Comparison of ENCODE assay signal across 13 cellular contexts in the genomic region with DNA sequence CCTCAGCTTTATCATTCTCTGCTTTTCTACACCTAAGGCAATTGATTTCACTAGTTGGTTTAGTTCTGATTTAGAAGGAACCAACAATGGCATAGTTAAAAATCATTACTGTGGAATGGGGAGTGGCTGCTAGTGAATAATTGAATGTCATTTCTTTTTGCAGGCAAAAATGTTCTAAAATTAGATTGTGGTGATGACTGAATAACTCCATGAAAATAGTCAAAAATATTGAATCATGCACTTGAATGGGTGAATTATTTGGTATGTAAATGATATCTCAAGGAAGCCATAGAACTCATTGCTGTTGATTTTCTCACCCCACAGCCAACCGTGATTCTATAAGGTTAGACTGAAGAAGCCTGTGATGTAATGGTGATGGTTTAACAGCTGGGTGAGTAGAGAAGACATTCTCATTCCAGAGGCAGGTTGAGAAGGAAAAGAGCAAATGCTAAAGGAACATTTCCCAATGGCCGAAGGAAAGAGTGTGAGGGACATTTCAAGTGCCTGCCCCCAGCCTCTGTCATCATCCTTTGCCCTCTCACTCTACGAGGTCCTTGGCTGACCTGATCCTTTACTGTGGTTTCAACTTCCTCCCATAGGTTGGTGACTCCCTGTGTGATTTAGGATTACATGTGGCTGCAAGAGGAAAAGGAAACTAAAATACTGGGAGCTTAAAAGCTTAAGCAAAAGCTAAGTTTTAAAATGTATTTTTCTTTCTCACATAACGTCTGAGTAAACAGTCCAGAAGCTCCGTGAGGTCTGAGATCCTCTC. TPM values are rescaled to one million over a fixed set of nuclear protein-coding genes. Genes with fewer than 3 reads are reported as not detected.
DNase-seq lines count a peak whose midpoint lies in the region; ATAC-seq and TF ChIP-seq lines count a peak whose summit lies in the region.
"Had no signal": no experiment of that assay in that cellular context is flagged by ENCODE, and none has a peak within 500 bp of the region (broad histone marks: within the 10 kb centered on the region; RNA-seq: fewer than 3 reads in every experiment).

No MANE protein-coding gene starts in this region.

- no peaks in the 10 kb centered on the region for H4K20me1 ChIP-seq in mammary epithelial cell (ENCODE audit: insufficient read depth, low read length)

- intact Hi-C loops in mammary epithelial cell (cut with micrococcal nuclease): loop anchor here (5.0 kb wide), 1 partner anchor 61 kb away; the partner anchor contains the start of gene XPR1
- intact Hi-C loops in breast epithelium (cut with DNase I; ENCODE audit: low total_unique reads): no loop called here
- intact Hi-C loops in aorta (cut with DNase I): loop anchor here in 1 of 2 donors (10.0 kb wide), 1 partner anchor 54 kb away; no protein-coding TSS in a partner anchor
- intact Hi-C loops in head of caudate nucleus (cut with DNase I): no loop called here

- H3K4me1 ChIP-seq in mammary epithelial cell (ENCODE audit: insufficient read depth, low read length): peaks cover 30% of the 10 kb centered on the region
- no peaks in the 10 kb centered on the region for H3K4me1 ChIP-seq in breast epithelium
- peaks cover 21% of the 10 kb centered on the region for H3K4me1 ChIP-seq in RWPE2 (ENCODE audit: insufficient read depth, poor library complexity, severe bottlenecking)
- H3K4me1 ChIP-seq in aorta (ENCODE audit: control insufficient read depth in 1 of 2, insufficient read depth in 2 of 2, low read length in 2 of 2): peaks cover 0 to 2% of the 10 kb centered on the region in 2 donors
- H3K4me1 ChIP-seq in suprapubic skin: peaks cover 8% of the 10 kb centered on the region

- H3K9ac ChIP-seq in mammary epithelial cell (ENCODE audit: insufficient read depth, low read length): no peak overlapping the region

- no peak overlapping the region for H2AFZ ChIP-seq in mammary epithelial cell (ENCODE audit: low read depth, low read length)

- TF ChIP-seq CTCF in mammary epithelial cell (conservative IDR thresholded peaks at IDR 0.05 in 1 of 2, IDR thresholded peaks at IDR 0.05 in 1 of 2; ENCODE audit: extremely low read depth in 1 of 2, insufficient read depth in 1 of 2, low read depth in 1 of 2, low read length in 2 of 2): no peak
- TF ChIP-seq CTCF in breast epithelium (IDR thresholded peaks at IDR 0.05): no peak
- TF ChIP-seq CTCF in RWPE2 (IDR thresholded peaks at IDR 0.05; ENCODE audit: poor library complexity, severe bottlenecking): no peak
- TF ChIP-seq CTCF in suprapubic skin (IDR thresholded peaks at IDR 0.05): no peak

- H3K27ac ChIP-seq in mammary epithelial cell (ENCODE audit: insufficient read depth, low read depth, low read length) (peak overlapping the region; percentile 58), breast epithelium (no peak overlapping the region), RWPE2 (ENCODE audit: poor library complexity, severe bottlenecking) (no peak overlapping the region), aorta (ENCODE audit: low read depth in 1 of 2, low read length in 2 of 2) (peak overlapping the region; percentile 54 to 64), suprapubic skin (no peak overlapping the region)
- H3K27ac ChIP-seq: gastroesophageal sphincter, WERI-Rb-1 had no signal

- H3K27me3 ChIP-seq in mammary epithelial cell (ENCODE audit: insufficient read depth, low read length) (no peaks in the 10 kb centered on the region), breast epithelium (no peaks in the 10 kb centered on the region), RWPE2 (ENCODE audit: insufficient read depth, poor library complexity, severe bottlenecking) (no peaks in the 10 kb centered on the region), aorta (ENCODE audit: control insufficient read depth in 1 of 2, insufficient read depth in 2 of 2, low read length in 1 of 2) (no peaks in the 10 kb centered on the region), suprapubic skin (no peaks in the 10 kb centered on the region)
- H3K27me3 ChIP-seq: gastroesophageal sphincter had no signal

- no peak for TF ChIP-seq POLR2A in breast epithelium (IDR thresholded peaks at IDR 0.05)
- TF ChIP-seq POLR2A in suprapubic skin (IDR thresholded peaks at IDR 0.05): no peak

- in situ Hi-C loops in mammary epithelial cell (cut with MboI; ENCODE audit: low sequenced_read_pairs in 2 of 2): no loop called here

- H3K4me2 ChIP-seq in mammary epithelial cell (ENCODE audit: insufficient read depth, low read depth, low read length): no peak overlapping the region

- dilution Hi-C loops in mammary epithelial cell (cut with HindIII; ENCODE audit: low sequenced_read_pairs): no loop called here

- no TSS peak for BruUV-seq in mammary epithelial cell (replicated peaks; lab: Mats Ljungman, UMichigan)

- H3K79me2 ChIP-seq in mammary epithelial cell (ENCODE audit: insufficient read depth, low read length): no peaks in the 10 kb centered on the region

- H3K36me3 ChIP-seq in mammary epithelial cell (ENCODE audit: insufficient read depth, low read length) (no peaks in the 10 kb centered on the region), breast epithelium (no peaks in the 10 kb centered on the region), RWPE2 (ENCODE audit: low read depth) (no peaks in the 10 kb centered on the region), aorta (ENCODE audit: control insufficient read depth in 1 of 2, insufficient read depth in 2 of 2, low read length in 1 of 2) (no peaks in the 10 kb centered on the region), suprapubic skin (no peaks in the 10 kb centered on the region)
- H3K36me3 ChIP-seq: gastroesophageal sphincter, WERI-Rb-1 had no signal

- no peaks in the 10 kb centered on the region for H3K9me3 ChIP-seq in mammary epithelial cell (replicated peaks; ENCODE audit: insufficient read depth, low read length)
- H3K9me3 ChIP-seq in breast epithelium: no peaks in the 10 kb centered on the region
- no peaks in the 10 kb centered on the region for H3K9me3 ChIP-seq in RWPE2 (ENCODE audit: severe bottlenecking)
- H3K9me3 ChIP-seq in aorta (ENCODE audit: control insufficient read depth, low read length): no peaks in the 10 kb centered on the region
- no peaks in the 10 kb centered on the region for H3K9me3 ChIP-seq in suprapubic skin
- H3K9me3 ChIP-seq: gastroesophageal sphincter had no signal

- WGBS in mammary epithelial cell (ENCODE audit: low coverage, missing lambda C conversion rate): 90% methylated on average over 5 of the region's 5 CpGs
- 56 to 59% methylated on average over 5 of the region's 5 CpGs for WGBS in aorta, 2 donors
- WGBS in suprapubic skin: 69% methylated on average over 5 of the region's 5 CpGs

- peak; percentile 64 for DNase-seq in mammary epithelial cell
- DNase-seq in breast epithelium (ENCODE audit: low spot score in 2 of 2): no peak
- DNase-seq in RWPE2 (ENCODE audit: low spot score): no peak
- no peak for DNase-seq in aorta
- no peak for DNase-seq in suprapubic skin (ENCODE audit: low spot score in 2 of 2)
- DNase-seq in head of caudate nucleus: no peak
- DNase-seq: NCI-H2029 treated with DMSO at 0.1 percent for 48 hours, NCI-H524 treated with DMSO at 0.1 percent for 48 hours, WERI-Rb-1 had no signal

- TF ChIP-seq EP300 in suprapubic skin (IDR thresholded peaks at IDR 0.05): no peak

- ATAC-seq in RWPE2 (ENCODE audit: low read depth): peak; percentile 57
- peak; percentile 64 for ATAC-seq in esophagus mucosa
- peak; percentile 52 for ATAC-seq in aorta (ENCODE audit: low FRiP score)
- ATAC-seq in GM21619 (IDR thresholded peaks at IDR 0.05; ENCODE audit: unreplicated experiment): no peak
- ATAC-seq: gastroesophageal sphincter had no signal

- CTCF ChIA-PET in mammary epithelial cell (lab: Charles Lee; ENCODE audit: low non-redundant PET): no interaction called here

- H3K4me3 ChIP-seq in mammary epithelial cell (replicated peaks in 1 of 3; ENCODE audit: insufficient read depth in 1 of 3, low read depth in 2 of 3, low read length in 3 of 3): no peak overlapping the region
- H3K4me3 ChIP-seq in breast epithelium: no peak overlapping the region
- H3K4me3 ChIP-seq in RWPE2 (ENCODE audit: severe bottlenecking): no peak overlapping the region
- no peak overlapping the region for H3K4me3 ChIP-seq in aorta (ENCODE audit: low read length in 2 of 2)
- H3K4me3 ChIP-seq in suprapubic skin: no peak overlapping the region
- H3K4me3 ChIP-seq: gastroesophageal sphincter had no signal

RNA-seq across cellular contexts. Expression of gene OVAAL, which starts 12.5 kb away (rescaled TPM):
- total RNA-seq in mammary epithelial cell (under 1 TPM in 1 of 2 donors, not detected in 1; 0.17 TPM), breast epithelium (not detected), esophagus mucosa (not detected), aorta (not detected), suprapubic skin (not detected)
- polyA plus RNA-seq in mammary epithelial cell (0.03 TPM), aorta (not detected)
- polyA minus RNA-seq in mammary epithelial cell: not detected
- total RNA-seq: gastroesophageal sphincter, mesenteric fat pad had no signal

Comparison
In these comparisons a context has a peak if more than half of its experiments do, and no peak if none do; other contexts are left out.
1. H3K27ac ChIP-seq: peak in mammary epithelial cell (single experiment) and aorta (2 of 2); none in breast epithelium (0 of 2), RWPE2 (single experiment) and suprapubic skin (single experiment).